ENCODE assay signal across 16 cellular contexts in genomic region chr11:75150879-75151278, GRCh38. TPM values are rescaled to one million over a fixed set of nuclear protein-coding genes. Genes with fewer than 3 reads are reported as not detected.
DNase-seq lines count a peak whose midpoint lies in the region; ATAC-seq and TF ChIP-seq lines count a peak whose summit lies in the region.
"Had no signal": no experiment of that assay in that cellular context is flagged by ENCODE, and none has a peak within 500 bp of the region (broad histone marks: within the 10 kb centered on the region; RNA-seq: fewer than 3 reads in every experiment).

Gene SLCO2B1, plus strand, starts transcription at chr11:75151107. Its CDS starts 275 bp downstream, at chr11:75151382.

- H3K36me3 Mint-ChIP-seq in T-helper 1 cell treated with Interleukin-12 subunit alpha and Interleukin-12 subunit beta and Interleukin-4 antibody, amounts not matched to agents 30 μg/mL and 1 μg/mL, for 36 hours (ENCODE audit: low read depth): no peaks in the 10 kb centered on the region
- H3K36me3 Mint-ChIP-seq in progenitor cell of endocrine pancreas (ENCODE audit: insufficient read depth): no peaks in the 10 kb centered on the region
- H3K36me3 Mint-ChIP-seq: activated naive CD8-positive, alpha-beta T cell; naive B cell; stimulated activated naive B cell treated with anti-CD40 and anti-IgM and Interleukin-4, amounts not matched to agents 10 μg/mL and 1 μg/mL and 100 μg/mL, for 72 hours had no signal

- peaks cover 27% of the 10 kb centered on the region for H3K4me1 Mint-ChIP-seq in T-helper 1 cell treated with Interleukin-12 subunit alpha and Interleukin-12 subunit beta and Interleukin-4 antibody, amounts not matched to agents 30 μg/mL and 1 μg/mL, for 36 hours (ENCODE audit: low read depth)
- H3K4me1 Mint-ChIP-seq in progenitor cell of endocrine pancreas (ENCODE audit: low read depth): peaks cover 31% of the 10 kb centered on the region

- no peak for DNase-seq in T-helper 1 cell
- DNase-seq in left colon: peak; percentile 70 to 72
- no peak for DNase-seq in progenitor cell of endocrine pancreas (ENCODE audit: low spot score, unreplicated experiment)
- DNase-seq in T1000 (lab: John Stamatoyannopoulos, UW): no peak
- no peak for DNase-seq in retina
- DNase-seq in superior temporal gyrus (ENCODE audit: extremely low spot score): no peak
- DNase-seq: activated CD8-positive, alpha-beta T cell treated with anti-CD3 and anti-CD28 coated beads, Interleukin-2, amount 10 ng/mL, durations not matched to agents 7 days and 5 days; DMS153; effector memory CD4-positive, alpha-beta T cell; naive B cell; stimulated activated naive B cell treated with anti-CD40 and anti-IgM and Interleukin-4, amounts not matched to agents 10 μg/mL and 1 μg/mL and 100 μg/mL, for 72 hours had no signal

- H3K4me3 ChIP-seq in urinary bladder (ENCODE audit: low read depth, low read length): no peak within 1 kb of the TSS
- H3K4me3 ChIP-seq: GM12878 had no signal

- peaks cover 25% of the 10 kb centered on the region for H3K27me3 Mint-ChIP-seq in T-helper 1 cell treated with Interleukin-12 subunit alpha and Interleukin-12 subunit beta and Interleukin-4 antibody, amounts not matched to agents 30 μg/mL and 1 μg/mL, for 36 hours (ENCODE audit: low read depth)
- H3K27me3 Mint-ChIP-seq in progenitor cell of endocrine pancreas: peaks cover 8% of the 10 kb centered on the region
- H3K27me3 Mint-ChIP-seq: activated naive CD8-positive, alpha-beta T cell had no signal

- H3K27ac ChIP-seq in urinary bladder (ENCODE audit: low read depth): no peak within 1 kb of the TSS

- TF ChIP-seq CTCF in progenitor cell of endocrine pancreas (IDR thresholded peaks at IDR 0.05; ENCODE audit: unreplicated experiment): no peak

- H3K9me3 Mint-ChIP-seq in T-helper 1 cell treated with Interleukin-12 subunit alpha and Interleukin-12 subunit beta and Interleukin-4 antibody, amounts not matched to agents 30 μg/mL and 1 μg/mL, for 36 hours: no peaks in the 10 kb centered on the region
- H3K9me3 Mint-ChIP-seq in progenitor cell of endocrine pancreas (ENCODE audit: low read depth): no peaks in the 10 kb centered on the region
- H3K9me3 Mint-ChIP-seq: naive B cell; stimulated activated naive B cell treated with anti-CD40 and anti-IgM and Interleukin-4, amounts not matched to agents 10 μg/mL and 1 μg/mL and 100 μg/mL, for 72 hours had no signal

- H3K4me3 Mint-ChIP-seq in T-helper 1 cell treated with Interleukin-12 subunit alpha and Interleukin-12 subunit beta and Interleukin-4 antibody, amounts not matched to agents 30 μg/mL and 1 μg/mL, for 36 hours: no peak within 1 kb of the TSS
- H3K4me3 Mint-ChIP-seq in progenitor cell of endocrine pancreas (ENCODE audit: low read depth): peak within 1 kb of the TSS; percentile 39
- H3K4me3 Mint-ChIP-seq: activated CD8-positive, alpha-beta T cell treated with anti-CD3 and anti-CD28 coated beads, Interleukin-2, amount 10 ng/mL, durations not matched to agents 7 days and 5 days; activated naive CD8-positive, alpha-beta T cell; stimulated activated naive B cell treated with anti-CD40 and anti-IgM and Interleukin-4, amounts not matched to agents 10 μg/mL and 1 μg/mL and 100 μg/mL, for 72 hours had no signal

- no peaks in the 10 kb centered on the region for H3K36me3 ChIP-seq in urinary bladder (ENCODE audit: insufficient read depth)

- ATAC-seq in left colon: peak; percentile 68
- ATAC-seq: activated CD8-positive, alpha-beta T cell treated with anti-CD3 and anti-CD28 coated beads, Interleukin-2, amount 10 ng/mL, durations not matched to agents 7 days and 5 days; GM12878; stimulated activated naive B cell treated with anti-CD40 and anti-IgM and Interleukin-4, amounts not matched to agents 10 μg/mL and 1 μg/mL and 100 μg/mL, for 72 hours had no signal

- intact Hi-C loops in left colon (cut with DNase I, micrococcal nuclease): no loop called here

- peak within 1 kb of the TSS; percentile 4 for H3K27ac Mint-ChIP-seq in T-helper 1 cell treated with Interleukin-12 subunit alpha and Interleukin-12 subunit beta and Interleukin-4 antibody, amounts not matched to agents 30 μg/mL and 1 μg/mL, for 36 hours
- peak within 1 kb of the TSS; percentile 74 for H3K27ac Mint-ChIP-seq in progenitor cell of endocrine pancreas
- H3K27ac Mint-ChIP-seq: activated CD8-positive, alpha-beta T cell treated with anti-CD3 and anti-CD28 coated beads, Interleukin-2, amount 10 ng/mL, durations not matched to agents 7 days and 5 days; activated naive CD8-positive, alpha-beta T cell; naive B cell; stimulated activated naive B cell treated with anti-CD40 and anti-IgM and Interleukin-4, amounts not matched to agents 10 μg/mL and 1 μg/mL and 100 μg/mL, for 72 hours had no signal

- no peaks in the 10 kb centered on the region for H3K4me1 ChIP-seq in urinary bladder (ENCODE audit: insufficient read depth)

- 59% methylated on average over 4 of the region's 4 CpGs for WGBS in urinary bladder

RNA-seq across cellular contexts. Expression of gene SLCO2B1, which starts in this region (rescaled TPM):
- total RNA-seq in left colon (10 to 100 TPM; 65.9 to 71.5 TPM), progenitor cell of endocrine pancreas (6.6 and 7.3 TPM in 2 replicates), urinary bladder (11.7 TPM)
- polyA plus RNA-seq in urinary bladder: 25.1 TPM
- total RNA-seq: activated CD8-positive, alpha-beta T cell treated with anti-CD3 and anti-CD28 coated beads, Interleukin-2, amount 10 ng/mL, durations not matched to agents 7 days and 5 days; LHCN-M2 had no signal

Comparison
In these comparisons a context has a peak if more than half of its experiments do, and no peak if none do; other contexts are left out.
1. DNase-seq: peak in left colon (2 of 2); none in T-helper 1 cell (0 of 5), progenitor cell of endocrine pancreas (single experiment), T1000 (single experiment), retina (single experiment) and superior temporal gyrus (single experiment).